ENCODE assay signal across 1 cellular context in the genomic region with DNA sequence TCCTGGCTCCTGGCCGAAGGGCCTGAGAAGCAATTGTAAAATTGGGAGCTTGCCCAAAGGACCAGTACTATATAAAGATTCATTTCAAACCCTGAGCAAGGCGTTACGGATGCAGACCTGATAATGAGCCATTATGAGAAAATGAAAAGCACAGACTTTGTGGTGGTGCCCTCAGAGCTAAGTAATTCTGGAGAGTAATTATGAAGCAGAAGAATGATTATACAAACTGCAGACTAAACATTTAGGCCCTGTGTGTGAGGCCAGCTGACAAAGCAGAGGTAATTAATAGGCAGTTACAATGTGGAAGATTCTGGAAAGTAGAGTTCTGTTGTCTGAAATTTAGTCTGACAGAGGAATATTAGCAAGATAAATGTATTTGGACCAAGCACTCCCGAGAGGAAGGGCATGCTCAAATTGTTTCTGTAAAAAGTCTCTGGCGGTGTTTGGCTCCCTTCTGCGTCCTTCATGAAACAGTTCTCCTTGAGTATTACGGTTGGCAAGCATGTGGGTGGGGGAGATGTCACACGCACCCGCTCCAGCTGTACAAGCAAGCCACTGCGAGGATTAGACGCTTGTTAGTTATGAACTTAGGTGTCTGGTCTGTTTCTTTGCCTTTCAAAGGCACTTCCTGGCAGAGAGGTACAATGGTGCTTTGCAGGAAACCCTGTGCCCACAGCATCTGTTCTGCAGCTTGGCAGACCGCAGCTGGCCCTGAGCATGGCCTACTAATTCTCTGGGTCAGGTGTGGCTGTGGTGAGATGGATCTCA.
A peak's percentile ranks its signal among the peaks of the same experiment; 100 is the strongest.
TF ChIP-seq lines count a peak whose summit lies in the region.

No MANE protein-coding gene starts in this region.

TF ChIP-seq in GM12878, 131 proteins besides CTCF, POLR2A, EP300 and RAD21 (continued from another document):
- TF ChIP-seq, protein P1, sequence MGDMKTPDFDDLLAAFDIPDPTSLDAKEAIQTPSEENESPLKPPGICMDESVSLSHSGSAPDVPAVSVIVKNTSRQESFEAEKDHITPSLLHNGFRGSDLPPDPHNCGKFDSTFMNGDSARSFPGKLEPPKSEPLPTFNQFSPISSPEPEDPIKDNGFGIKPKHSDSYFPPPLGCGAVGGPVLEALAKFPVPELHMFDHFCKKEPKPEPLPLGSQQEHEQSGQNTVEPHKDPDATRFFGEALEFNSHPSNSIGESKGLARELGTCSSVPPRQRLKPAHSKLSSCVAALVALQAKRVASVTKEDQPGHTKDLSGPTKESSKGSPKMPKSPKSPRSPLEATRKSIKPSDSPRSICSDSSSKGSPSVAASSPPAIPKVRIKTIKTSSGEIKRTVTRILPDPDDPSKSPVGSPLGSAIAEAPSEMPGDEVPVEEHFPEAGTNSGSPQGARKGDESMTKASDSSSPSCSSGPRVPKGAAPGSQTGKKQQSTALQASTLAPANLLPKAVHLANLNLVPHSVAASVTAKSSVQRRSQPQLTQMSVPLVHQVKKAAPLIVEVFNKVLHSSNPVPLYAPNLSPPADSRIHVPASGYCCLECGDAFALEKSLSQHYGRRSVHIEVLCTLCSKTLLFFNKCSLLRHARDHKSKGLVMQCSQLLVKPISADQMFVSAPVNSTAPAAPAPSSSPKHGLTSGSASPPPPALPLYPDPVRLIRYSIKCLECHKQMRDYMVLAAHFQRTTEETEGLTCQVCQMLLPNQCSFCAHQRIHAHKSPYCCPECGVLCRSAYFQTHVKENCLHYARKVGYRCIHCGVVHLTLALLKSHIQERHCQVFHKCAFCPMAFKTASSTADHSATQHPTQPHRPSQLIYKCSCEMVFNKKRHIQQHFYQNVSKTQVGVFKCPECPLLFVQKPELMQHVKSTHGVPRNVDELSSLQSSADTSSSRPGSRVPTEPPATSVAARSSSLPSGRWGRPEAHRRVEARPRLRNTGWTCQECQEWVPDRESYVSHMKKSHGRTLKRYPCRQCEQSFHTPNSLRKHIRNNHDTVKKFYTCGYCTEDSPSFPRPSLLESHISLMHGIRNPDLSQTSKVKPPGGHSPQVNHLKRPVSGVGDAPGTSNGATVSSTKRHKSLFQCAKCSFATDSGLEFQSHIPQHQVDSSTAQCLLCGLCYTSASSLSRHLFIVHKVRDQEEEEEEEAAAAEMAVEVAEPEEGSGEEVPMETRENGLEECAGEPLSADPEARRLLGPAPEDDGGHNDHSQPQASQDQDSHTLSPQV (IDR thresholded peaks at IDR 0.05): 0 out of 2 replicates have a peak, but pooled peaks have one; percentile 42
- TF ChIP-seq IKZF1 (conservative IDR thresholded peaks at IDR 0.05) (peak; percentile 45), SMC3 (IDR thresholded peaks at IDR 0.05; ENCODE audit: borderline replicate concordance, low read length) (peak; percentile 6; the same call in 1 of the 2 replicates), TCF3 (IDR thresholded peaks at IDR 0.05; ENCODE audit: borderline replicate concordance, insufficient read depth, low read depth, low read length) (peak; percentile 67), ATF7 (IDR thresholded peaks at IDR 0.05; ENCODE audit: low read depth) (no peak), SREBF1 (IDR thresholded peaks at IDR 0.05; ENCODE audit: low read length) (no peak), RB1 (IDR thresholded peaks at IDR 0.05; ENCODE audit: borderline replicate concordance) (no peak), GATAD2B (conservative IDR thresholded peaks at IDR 0.05; ENCODE audit: low read depth) (no peak), POU2F2 (IDR thresholded peaks at IDR 0.05; ENCODE audit: borderline replicate concordance, low read depth, low read length) (peak; percentile 42; the same call in 1 of the 3 replicates)
- TF ChIP-seq, protein P2, sequence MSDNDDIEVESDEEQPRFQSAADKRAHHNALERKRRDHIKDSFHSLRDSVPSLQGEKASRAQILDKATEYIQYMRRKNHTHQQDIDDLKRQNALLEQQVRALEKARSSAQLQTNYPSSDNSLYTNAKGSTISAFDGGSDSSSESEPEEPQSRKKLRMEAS (IDR thresholded peaks at IDR 0.05; ENCODE audit: low read depth, low read length): peak; percentile 57
